Comparison of ENCODE assay signal across 8 cellular contexts in the genomic region with DNA sequence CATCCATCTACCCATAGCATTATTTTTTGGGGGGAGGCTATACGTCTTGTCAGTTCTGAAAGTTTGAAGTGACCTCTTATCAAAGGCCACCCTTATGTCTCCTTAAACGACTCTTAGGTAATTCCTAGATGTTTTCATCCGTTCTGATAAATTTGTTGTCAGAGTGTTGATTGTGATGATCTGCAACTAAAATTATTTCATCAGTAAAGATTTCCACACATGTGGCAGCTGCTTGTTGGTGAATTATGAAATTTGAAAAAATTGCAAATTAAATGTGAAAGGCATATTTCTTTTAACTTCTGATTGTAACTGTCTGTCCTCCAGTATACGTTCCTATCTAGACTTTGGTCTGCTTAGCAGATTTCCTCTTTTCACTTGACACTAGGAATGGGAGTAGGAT. TPM values are rescaled to one million over a fixed set of nuclear protein-coding genes. Genes with fewer than 3 reads are reported as not detected.
DNase-seq lines count a peak whose midpoint lies in the region; ATAC-seq and TF ChIP-seq lines count a peak whose summit lies in the region.

No MANE protein-coding gene starts in this region.

- H3K36me3 ChIP-seq in KMS-11 (ENCODE audit: insufficient read depth): no peaks in the 10 kb centered on the region

- peaks cover 54% of the 10 kb centered on the region for H3K4me1 Mint-ChIP-seq in CD14-positive monocyte
- H3K4me1 Mint-ChIP-seq in natural killer cell treated with Interleukin-12 subunit alpha and Interleukin-12 subunit beta and Interleukin-15 and Interleukin-18, amount 100 ng/mL, for 72 hours (ENCODE audit: low read depth in 2 of 2): peaks cover 35 to 40% of the 10 kb centered on the region in 2 donors

- H3K36me3 Mint-ChIP-seq in CD14-positive monocyte: peaks cover 5 to 13% of the 10 kb centered on the region in 2 donors
- no peaks in the 10 kb centered on the region for H3K36me3 Mint-ChIP-seq in natural killer cell treated with Interleukin-12 subunit alpha and Interleukin-12 subunit beta and Interleukin-15 and Interleukin-18, amount 100 ng/mL, for 72 hours

- peaks cover 0 to 2% (median 0%) of the 10 kb centered on the region in 3 donors for H3K27me3 Mint-ChIP-seq in CD14-positive monocyte (ENCODE audit: low read depth in 3 of 3)
- no peaks in the 10 kb centered on the region for H3K27me3 Mint-ChIP-seq in natural killer cell treated with Interleukin-12 subunit alpha and Interleukin-12 subunit beta and Interleukin-15 and Interleukin-18, amount 100 ng/mL, for 72 hours

- peaks cover 23% of the 10 kb centered on the region for H3K4me1 ChIP-seq in KMS-11 (ENCODE audit: low read depth, poor library complexity, severe bottlenecking)

- DNase-seq in CD14-positive monocyte (ENCODE audit: low spot score): no peak
- no peak for DNase-seq in cardiac fibroblast (ENCODE audit: low read depth in 2 of 2)
- no peak for DNase-seq in natural killer cell treated with Interleukin-12 subunit alpha and Interleukin-12 subunit beta and Interleukin-15 and Interleukin-18, amount 100 ng/mL, for 72 hours (ENCODE audit: low spot score)
- DNase-seq in HuH-7 (ENCODE audit: low spot score): no peak
- DNase-seq in activated effector memory CD4-positive, alpha-beta T cell treated with Interleukin-2 at 50 U/mL for 16 hours: no peak
- DNase-seq in NCI-H2196 treated with DMSO at 0.1 percent for 48 hours (lab: John Stamatoyannopoulos, UW; ENCODE audit: unreplicated experiment): no peak

- no peaks in the 10 kb centered on the region for H3K9me3 Mint-ChIP-seq in CD14-positive monocyte
- no peaks in the 10 kb centered on the region for H3K9me3 Mint-ChIP-seq in natural killer cell treated with Interleukin-12 subunit alpha and Interleukin-12 subunit beta and Interleukin-15 and Interleukin-18, amount 100 ng/mL, for 72 hours

- H3K27me3 ChIP-seq in KMS-11 (ENCODE audit: insufficient read depth, low read depth): no peaks in the 10 kb centered on the region

- H3K27ac Mint-ChIP-seq in CD14-positive monocyte: peak overlapping the region in 6 of 7 donors; percentile 91 to 99 (median 92)
- H3K27ac Mint-ChIP-seq in natural killer cell treated with Interleukin-12 subunit alpha and Interleukin-12 subunit beta and Interleukin-15 and Interleukin-18, amount 100 ng/mL, for 72 hours: peak overlapping the region; percentile 79 to 99

- no peaks in the 10 kb centered on the region for H4K20me1 ChIP-seq in KMS-11 (ENCODE audit: insufficient read depth)

- no peak overlapping the region for H3K4me3 ChIP-seq in KMS-11 (IDR thresholded peaks at IDR 0.05; ENCODE audit: insufficient read depth, low read depth, low read length)
- peak overlapping the region; percentile 11 to 97 for H3K4me3 ChIP-seq in cardiac fibroblast (replicated peaks in 1 of 2; ENCODE audit: low read depth in 2 of 2, low read length in 2 of 2)

- intact Hi-C loops in CD14-positive monocyte (cut with micrococcal nuclease): no loop called here

- no peak overlapping the region for H3K9ac ChIP-seq in KMS-11

- H2AFZ ChIP-seq in KMS-11 (ENCODE audit: low read depth): no peak overlapping the region

- no peak for ATAC-seq in natural killer cell treated with Interleukin-12 subunit alpha and Interleukin-12 subunit beta and Interleukin-15 and Interleukin-18, amount 100 ng/mL, for 72 hours
- ATAC-seq in activated CD4-positive, CD25-positive, alpha-beta regulatory T cell treated with anti-CD3 and anti-CD28 coated beads, Interleukin-2, amount 50 U/mL, for 24 hours: no peak

- TF ChIP-seq CTCF in CD14-positive monocyte (IDR thresholded peaks at IDR 0.05): no peak
- no peak for TF ChIP-seq CTCF in KMS-11 (conservative IDR thresholded peaks at IDR 0.05; ENCODE audit: low read depth, low read length)
- no peak for TF ChIP-seq CTCF in cardiac fibroblast (IDR thresholded peaks at IDR 0.05; ENCODE audit: low read depth, low read length)

- H3K79me2 ChIP-seq in KMS-11 (ENCODE audit: insufficient read depth, low read depth): peaks cover 37% of the 10 kb centered on the region

- peak overlapping the region; percentile 62 for H3K4me2 ChIP-seq in KMS-11

- H3K27ac ChIP-seq in KMS-11: no peak overlapping the region

- peak overlapping the region; percentile 85 to 94 for H3K4me3 Mint-ChIP-seq in CD14-positive monocyte
- peak overlapping the region; percentile 94 for H3K4me3 Mint-ChIP-seq in natural killer cell treated with Interleukin-12 subunit alpha and Interleukin-12 subunit beta and Interleukin-15 and Interleukin-18, amount 100 ng/mL, for 72 hours

RNA-seq across cellular contexts. Expression of gene ADIPOR2, which starts 1.4 kb away (rescaled TPM):
- polyA plus RNA-seq in CD14-positive monocyte: 1 to 10 TPM; 3.9 to 6.2 TPM
- total RNA-seq in natural killer cell treated with Interleukin-12 subunit alpha and Interleukin-12 subunit beta and Interleukin-15 and Interleukin-18, amount 100 ng/mL, for 72 hours: 10 to 100 TPM; 72.5 to 74.5 TPM
